In the genomic region with DNA sequence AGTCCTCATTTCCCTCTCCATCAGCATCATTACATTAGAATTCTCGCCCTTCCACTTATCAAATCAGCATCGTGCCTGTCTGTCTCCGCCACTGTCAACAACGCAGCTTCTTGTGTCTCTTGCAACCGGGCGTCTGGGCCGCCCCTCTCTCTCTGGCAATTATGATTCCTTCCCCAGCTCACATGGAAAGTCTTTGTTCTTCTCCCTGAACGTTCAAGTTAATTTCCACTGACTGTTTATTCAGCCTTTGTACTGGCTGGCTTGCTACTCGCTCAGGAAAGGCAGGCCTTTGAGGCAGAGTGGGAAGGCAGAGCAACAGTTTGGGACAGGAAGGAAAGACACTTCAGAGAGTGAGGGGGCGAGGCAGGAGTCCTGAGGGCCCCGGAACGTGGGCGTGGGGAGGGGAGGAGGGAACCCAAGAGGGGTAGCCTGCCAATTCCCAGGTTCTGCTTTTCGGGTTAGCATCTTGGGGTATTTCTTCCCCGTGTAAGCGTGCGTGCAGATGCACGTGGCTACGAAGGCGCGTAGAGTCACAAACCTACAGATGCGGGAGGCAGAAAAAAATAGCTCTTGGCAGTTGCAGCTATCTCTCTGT, we compare ENCODE assay signal across 9 cellular contexts. TPM values are rescaled to one million over a fixed set of nuclear protein-coding genes. Genes with fewer than 3 reads are reported as not detected.
DNase-seq lines count a peak whose midpoint lies in the region; ATAC-seq, FAIRE-seq and TF ChIP-seq lines count a peak whose summit lies in the region.
"Had no signal": no experiment of that assay in that cellular context is flagged by ENCODE, and none has a peak within 500 bp of the region (broad histone marks: within the 10 kb centered on the region; RNA-seq: fewer than 3 reads in every experiment).

No MANE protein-coding gene starts in this region.

- no peaks in the 10 kb centered on the region for H3K4me1 ChIP-seq in aorta (ENCODE audit: control insufficient read depth in 1 of 2, insufficient read depth in 2 of 2, low read length in 2 of 2)

- H3K9ac ChIP-seq in neural cell (ENCODE audit: low read length) = peak overlapping the region; percentile 61

- no peak for TF ChIP-seq POLR2A in GM12891 (IDR thresholded peaks at IDR 0.05; ENCODE audit: low read depth, low read length)

- peaks cover 3% of the 10 kb centered on the region for H3K36me3 Mint-ChIP-seq in WTC11

- no peaks in the 10 kb centered on the region for H4K20me1 ChIP-seq in neural cell (ENCODE audit: insufficient read depth)

- H3K27ac ChIP-seq in neural cell (ENCODE audit: low read length) (peak overlapping the region; percentile 79), aorta (ENCODE audit: low read depth in 1 of 2, low read length in 2 of 2) (no peak overlapping the region)

- peaks cover 46% of the 10 kb centered on the region for H3K4me1 Mint-ChIP-seq in WTC11

- no peak overlapping the region for H3K4me3 Mint-ChIP-seq in WTC11

- H3K9me2 ChIP-seq in neural cell (ENCODE audit: insufficient read depth, low read length) = no peaks in the 10 kb centered on the region

- 57 to 63% methylated on average over 22 of the region's 22 CpGs for WGBS in aorta, 2 donors

- peak overlapping the region; percentile 44; the same call in 1 of the 2 replicates for H3K27ac Mint-ChIP-seq in WTC11

- H3K36me3 ChIP-seq in neural cell (ENCODE audit: insufficient read depth, low read length) = no peaks in the 10 kb centered on the region
- no peaks in the 10 kb centered on the region for H3K36me3 ChIP-seq in aorta (ENCODE audit: control insufficient read depth in 1 of 2, insufficient read depth in 2 of 2, low read length in 1 of 2)

- ATAC-seq in WTC11 = peak; percentile 12; the same call in 1 of the 2 replicates
- no peak for ATAC-seq in aorta (ENCODE audit: low FRiP score)

- H3K4me3 ChIP-seq in neural cell (ENCODE audit: low read length) = peak overlapping the region; percentile 32
- no peak overlapping the region for H3K4me3 ChIP-seq in aorta (ENCODE audit: low read length in 2 of 2)

- H3K79me2 ChIP-seq in neural cell (replicated peaks; ENCODE audit: insufficient read depth, low read length) = no peaks in the 10 kb centered on the region

- H3K4me2 ChIP-seq in neural cell (ENCODE audit: low read length) = no peak overlapping the region

- peak; percentile 76 for FAIRE-seq in GM12891 (lab: Jason Lieb, UNC)

- H3K9me3 Mint-ChIP-seq in WTC11 = peaks cover 11% of the 10 kb centered on the region

- peaks cover 5% of the 10 kb centered on the region for H3F3A ChIP-seq in neural cell (ENCODE audit: insufficient read depth, low read length, poor library complexity, severe bottlenecking)

- TF ChIP-seq RAD21 in neural cell (conservative IDR thresholded peaks at IDR 0.05) = peak; percentile 55

- CTCF ChIA-PET in WTC11 (lab: Charles Lee) = interaction anchor here (0.7 to 2.2 kb wide), 7 partner anchors 107 to 697 kb away, joined by 3 to 11 read pairs (median 5); no protein-coding TSS in a partner anchor

- H2AFZ ChIP-seq in neural cell (ENCODE audit: low read depth, low read length) = peak overlapping the region; percentile 58

- intact Hi-C loops in aorta (cut with DNase I) = loop anchor here in 1 of 2 donors (10.0 kb wide), 1 partner anchor 979 kb away; no protein-coding TSS in a partner anchor

- TF ChIP-seq CTCF in WTC11 (IDR thresholded peaks at IDR 0.05) (no peak), neural cell (IDR thresholded peaks at IDR 0.05; ENCODE audit: poor library complexity, severe bottlenecking) (peak; percentile 11)

- H3K9me3 ChIP-seq in neural cell (ENCODE audit: low read length) = no peaks in the 10 kb centered on the region
- no peaks in the 10 kb centered on the region for H3K9me3 ChIP-seq in aorta (ENCODE audit: control insufficient read depth, low read length)

- TF ChIP-seq EP300 in neural cell (conservative IDR thresholded peaks at IDR 0.05; ENCODE audit: poor library complexity, severe bottlenecking) = peak; percentile 83

- no peak for DNase-seq in GM12891 (ENCODE audit: insufficient read length, low spot score)
- peak; percentile 96 for DNase-seq in NCI-H1105 treated with DMSO at 0.1 percent for 48 hours (lab: John Stamatoyannopoulos, UW)
- no peak for DNase-seq in WTC11 (ENCODE audit: low spot score)
- DNase-seq in SIG-M5 treated with dmso at 0.1 percent for 504 hours (lab: John Stamatoyannopoulos, UW; ENCODE audit: unreplicated experiment) = no peak
- no peak for DNase-seq in ecto neural progenitor cell (ENCODE audit: low spot score)
- no peak for DNase-seq in aorta
- DNase-seq: NCI-H2171, Right ventricle myocardium superior had no signal

- peaks cover 2% of the 10 kb centered on the region; the same call in 1 of the 2 replicates for H3K27me3 Mint-ChIP-seq in WTC11 (ENCODE audit: low read depth)

- POLR2A ChIA-PET in WTC11 (lab: Charles Lee) = interaction anchor here (0.6 to 0.7 kb wide), 2 partner anchors 49 to 330 kb away, joined by 3 to 4 read pairs; no protein-coding TSS in a partner anchor

- no peaks in the 10 kb centered on the region for H3K27me3 ChIP-seq in neural cell (ENCODE audit: insufficient read depth, low read depth, low read length)
- no peaks in the 10 kb centered on the region for H3K27me3 ChIP-seq in aorta (ENCODE audit: control insufficient read depth in 1 of 2, insufficient read depth in 2 of 2, low read length in 1 of 2)

TF ChIP-seq in GM12891, 5 proteins besides CTCF, POLR2A, EP300 and RAD21:
- TF ChIP-seq SPI1 (IDR thresholded peaks at IDR 0.05; ENCODE audit: low read depth, low read length) = no peak
- no peak for TF ChIP-seq POLR2AphosphoS5 (IDR thresholded peaks at IDR 0.05; ENCODE audit: low read depth, low read length)
- TF ChIP-seq PAX5 (IDR thresholded peaks at IDR 0.05; ENCODE audit: insufficient read depth, low read length, severe bottlenecking) = no peak
- TF ChIP-seq POU2F2 (IDR thresholded peaks at IDR 0.05; ENCODE audit: low read depth, low read length) = no peak
- TF ChIP-seq TAF1 (IDR thresholded peaks at IDR 0.05; ENCODE audit: low read depth, low read length) = no peak

TF ChIP-seq in WTC11, 78 proteins besides CTCF, POLR2A, EP300 and RAD21 (continues in another document):
- no peak for TF ChIP-seq GABPB1 (CRISPR knock-in tag; IDR thresholded peaks at IDR 0.05)
- no peak for TF ChIP-seq TEAD4 (CRISPR knock-in tag; IDR thresholded peaks at IDR 0.05)
- no peak for TF ChIP-seq CBFB (CRISPR knock-in tag; IDR thresholded peaks at IDR 0.05; ENCODE audit: low read depth)
- TF ChIP-seq, protein P1, sequence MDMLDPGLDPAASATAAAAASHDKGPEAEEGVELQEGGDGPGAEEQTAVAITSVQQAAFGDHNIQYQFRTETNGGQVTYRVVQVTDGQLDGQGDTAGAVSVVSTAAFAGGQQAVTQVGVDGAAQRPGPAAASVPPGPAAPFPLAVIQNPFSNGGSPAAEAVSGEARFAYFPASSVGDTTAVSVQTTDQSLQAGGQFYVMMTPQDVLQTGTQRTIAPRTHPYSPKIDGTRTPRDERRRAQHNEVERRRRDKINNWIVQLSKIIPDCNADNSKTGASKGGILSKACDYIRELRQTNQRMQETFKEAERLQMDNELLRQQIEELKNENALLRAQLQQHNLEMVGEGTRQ (CRISPR knock-in tag; IDR thresholded peaks at IDR 0.05) = no peak

TF ChIP-seq in neural cell, 6 proteins besides CTCF, POLR2A, EP300 and RAD21:
- TF ChIP-seq SMC3 (conservative IDR thresholded peaks at IDR 0.05; ENCODE audit: poor library complexity) = peak; percentile 67
- TF ChIP-seq TAF1 (IDR thresholded peaks at IDR 0.05; ENCODE audit: low read depth) = peak; percentile 33
- TF ChIP-seq MXI1 (conservative IDR thresholded peaks at IDR 0.05; ENCODE audit: poor library complexity, severe bottlenecking) = peak; percentile 18
- no peak for TF ChIP-seq EZH2 (IDR thresholded peaks at IDR 0.05; ENCODE audit: borderline replicate concordance, insufficient read depth, low read length, poor library complexity, severe bottlenecking)
- TF ChIP-seq, protein P2, sequence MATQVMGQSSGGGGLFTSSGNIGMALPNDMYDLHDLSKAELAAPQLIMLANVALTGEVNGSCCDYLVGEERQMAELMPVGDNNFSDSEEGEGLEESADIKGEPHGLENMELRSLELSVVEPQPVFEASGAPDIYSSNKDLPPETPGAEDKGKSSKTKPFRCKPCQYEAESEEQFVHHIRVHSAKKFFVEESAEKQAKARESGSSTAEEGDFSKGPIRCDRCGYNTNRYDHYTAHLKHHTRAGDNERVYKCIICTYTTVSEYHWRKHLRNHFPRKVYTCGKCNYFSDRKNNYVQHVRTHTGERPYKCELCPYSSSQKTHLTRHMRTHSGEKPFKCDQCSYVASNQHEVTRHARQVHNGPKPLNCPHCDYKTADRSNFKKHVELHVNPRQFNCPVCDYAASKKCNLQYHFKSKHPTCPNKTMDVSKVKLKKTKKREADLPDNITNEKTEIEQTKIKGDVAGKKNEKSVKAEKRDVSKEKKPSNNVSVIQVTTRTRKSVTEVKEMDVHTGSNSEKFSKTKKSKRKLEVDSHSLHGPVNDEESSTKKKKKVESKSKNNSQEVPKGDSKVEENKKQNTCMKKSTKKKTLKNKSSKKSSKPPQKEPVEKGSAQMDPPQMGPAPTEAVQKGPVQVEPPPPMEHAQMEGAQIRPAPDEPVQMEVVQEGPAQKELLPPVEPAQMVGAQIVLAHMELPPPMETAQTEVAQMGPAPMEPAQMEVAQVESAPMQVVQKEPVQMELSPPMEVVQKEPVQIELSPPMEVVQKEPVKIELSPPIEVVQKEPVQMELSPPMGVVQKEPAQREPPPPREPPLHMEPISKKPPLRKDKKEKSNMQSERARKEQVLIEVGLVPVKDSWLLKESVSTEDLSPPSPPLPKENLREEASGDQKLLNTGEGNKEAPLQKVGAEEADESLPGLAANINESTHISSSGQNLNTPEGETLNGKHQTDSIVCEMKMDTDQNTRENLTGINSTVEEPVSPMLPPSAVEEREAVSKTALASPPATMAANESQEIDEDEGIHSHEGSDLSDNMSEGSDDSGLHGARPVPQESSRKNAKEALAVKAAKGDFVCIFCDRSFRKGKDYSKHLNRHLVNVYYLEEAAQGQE (IDR thresholded peaks at IDR 0.05; ENCODE audit: borderline replicate concordance) = peak; percentile 48
- peak; percentile 76 for TF ChIP-seq POLR2AphosphoS5 (IDR thresholded peaks at IDR 0.05)

RNA-seq across cellular contexts. Expression of a gene that starts 50.8 kb away (rescaled TPM):
- polyA plus RNA-seq in GM12891 (2012; ENCODE audit: low read depth, missing spikeins) = 10.7 TPM
- total RNA-seq in WTC11 (2021) (55.9 to 74.5 TPM (median 56.2 TPM) in 3 replicates), aorta (10 to 100 TPM; 62.4 to 68.9 TPM)
- polyA plus RNA-seq in neural cell (26.8 and 38.7 TPM in 2 replicates), aorta (10 to 100 TPM; 18.9 to 46.9 TPM)
- polyA minus RNA-seq in neural cell = 27.0 and 31.4 TPM in 2 replicates
